Comparison of ENCODE assay signal across 1 cellular context in the genomic region with DNA sequence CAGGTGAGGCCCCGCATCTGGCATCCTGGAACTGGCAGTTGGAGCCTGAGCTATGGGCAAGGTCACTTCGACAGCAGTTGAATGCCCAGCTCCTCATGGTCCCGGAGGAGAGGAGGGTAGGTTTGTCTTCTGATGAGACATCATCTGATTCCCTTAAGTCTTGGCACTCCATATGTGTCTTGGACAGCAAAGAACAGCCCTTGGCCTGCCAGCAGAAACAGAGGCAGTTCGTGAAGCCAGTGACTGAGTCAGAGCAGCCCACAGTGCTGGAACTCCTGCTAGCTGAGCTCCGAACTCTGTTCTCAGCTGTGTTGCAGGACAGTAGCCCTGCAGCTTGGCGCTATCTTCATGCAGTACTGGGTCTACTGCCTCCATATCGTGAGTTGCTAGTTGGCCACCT.
TF ChIP-seq lines count a peak whose summit lies in the region.

No MANE protein-coding gene starts in this region.

TF ChIP-seq in IMR-90, 13 proteins besides CTCF, POLR2A, EP300 and RAD21:
- TF ChIP-seq CHD1 (IDR thresholded peaks at IDR 0.05; ENCODE audit: low read depth, low read length): no peak
- no peak for TF ChIP-seq RCOR1 (IDR thresholded peaks at IDR 0.05; ENCODE audit: insufficient replicate concordance, low read length)
- TF ChIP-seq BHLHE40 (IDR thresholded peaks at IDR 0.05; ENCODE audit: low read depth, low read length): no peak
- no peak for TF ChIP-seq MAFK (IDR thresholded peaks at IDR 0.05; ENCODE audit: low read depth, low read length)
- TF ChIP-seq USF2 (IDR thresholded peaks at IDR 0.05; ENCODE audit: low read depth, low read length): no peak
- no peak for TF ChIP-seq RFX5 (IDR thresholded peaks at IDR 0.05; ENCODE audit: low read depth, low read length)
